21 cellular contexts compared by ENCODE assay signal in the genomic region with DNA sequence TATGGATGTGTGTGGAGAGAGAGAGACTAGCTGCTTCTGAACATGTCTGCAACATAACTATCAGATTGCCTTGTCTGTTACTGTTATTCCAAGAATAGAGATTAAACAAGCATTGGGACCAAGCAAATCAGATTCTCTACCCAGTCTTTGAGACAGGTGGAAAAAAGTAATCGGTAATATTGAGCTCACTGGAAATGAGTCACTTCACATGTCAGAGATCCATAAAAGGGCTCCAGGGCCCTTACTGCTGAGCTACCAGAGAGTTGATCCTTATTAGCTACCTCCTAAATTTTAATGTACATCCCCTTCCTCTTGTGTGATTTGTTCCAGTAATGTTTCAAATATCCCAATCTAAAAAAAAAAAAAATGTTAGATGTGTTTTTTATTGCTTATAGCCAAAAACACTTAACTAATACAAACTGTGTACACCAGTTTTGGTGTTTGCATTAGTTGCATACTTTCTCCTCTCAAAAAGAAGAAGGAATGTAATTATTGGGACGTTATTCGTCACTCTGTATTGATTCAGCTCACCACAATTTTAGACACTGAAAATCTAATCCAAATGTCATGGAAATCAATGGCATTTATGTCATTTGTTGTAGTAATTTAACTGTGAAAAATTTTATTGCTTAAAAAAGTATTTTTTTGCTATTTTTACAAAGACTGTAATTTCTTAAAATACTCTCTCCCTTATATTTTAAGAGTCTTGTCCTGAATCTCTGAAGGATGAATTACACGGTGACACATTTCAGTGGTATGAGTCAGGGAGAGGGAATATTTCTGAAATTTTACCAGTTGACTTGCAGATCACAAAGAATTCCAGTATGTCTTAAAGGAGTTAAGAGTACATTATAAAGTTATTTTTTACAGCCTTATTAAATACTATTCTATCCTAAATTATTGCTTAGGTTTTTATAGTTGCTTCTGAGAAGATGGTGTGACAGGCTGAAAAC.
DNase-seq lines count a peak whose midpoint lies in the region; ATAC-seq and TF ChIP-seq lines count a peak whose summit lies in the region.
"Had no signal": no experiment of that assay in that cellular context is flagged by ENCODE, and none has a peak within 500 bp of the region (broad histone marks: within the 10 kb centered on the region; RNA-seq: fewer than 3 reads in every experiment).

No MANE protein-coding gene starts in this region.

- no peaks in the 10 kb centered on the region for H3K27me3 ChIP-seq in mesenchymal stem cell (ENCODE audit: control insufficient read depth in 1 of 2, insufficient read depth in 1 of 2, low read length in 2 of 2)
- H3K27me3 ChIP-seq in A673 (replicated peaks; ENCODE audit: insufficient read depth, low read depth, low read length, poor library complexity), result no peaks in the 10 kb centered on the region
- H3K27me3 ChIP-seq in BE2C, result no peaks in the 10 kb centered on the region
- no peaks in the 10 kb centered on the region for H3K27me3 ChIP-seq in uterus
- H3K27me3 ChIP-seq: breast epithelium, right atrium auricular region, tibial nerve had no signal

- H3K27ac ChIP-seq in mesenchymal stem cell (ENCODE audit: low read length, poor library complexity, severe bottlenecking), result no peak overlapping the region
- no peak overlapping the region for H3K27ac ChIP-seq in A673 (ENCODE audit: low read depth, low read length, poor library complexity, severe bottlenecking)
- H3K27ac ChIP-seq in uterus, result no peak overlapping the region
- H3K27ac ChIP-seq: breast epithelium, right atrium auricular region, tibial nerve had no signal

- H3K4me1 ChIP-seq in mesenchymal stem cell (ENCODE audit: control insufficient read depth, insufficient read depth, low read depth, low read length) (no peaks in the 10 kb centered on the region), A673 (ENCODE audit: insufficient read depth, low read length, poor library complexity, severe bottlenecking) (no peaks in the 10 kb centered on the region), BE2C (no peaks in the 10 kb centered on the region), uterus (no peaks in the 10 kb centered on the region)
- H3K4me1 ChIP-seq: breast epithelium, right atrium auricular region, tibial nerve had no signal

- no peak overlapping the region for H2BK12ac ChIP-seq in mesenchymal stem cell (ENCODE audit: low read length in 2 of 2)

- 0% methylated on average over 1 of the region's 4 CpGs for WGBS in mesenchymal stem cell

- H3K36me3 ChIP-seq in mesenchymal stem cell (ENCODE audit: control insufficient read depth in 1 of 2, insufficient read depth in 2 of 2, low read depth in 1 of 2, low read length in 2 of 2), result no peaks in the 10 kb centered on the region
- H3K36me3 ChIP-seq in A673 (ENCODE audit: insufficient read depth, low read length, poor library complexity, severe bottlenecking), result no peaks in the 10 kb centered on the region
- no peaks in the 10 kb centered on the region for H3K36me3 ChIP-seq in BE2C
- H3K36me3 ChIP-seq in uterus, result no peaks in the 10 kb centered on the region
- H3K36me3 ChIP-seq: breast epithelium, right atrium auricular region, tibial nerve had no signal

- no peak overlapping the region for H4K91ac ChIP-seq in mesenchymal stem cell (ENCODE audit: low read length)

- TF ChIP-seq POLR2A in uterus (IDR thresholded peaks at IDR 0.05), result no peak

- DNase-seq in AG09309 (ENCODE audit: low read depth), result peak; percentile 33
- DNase-seq in HS-5 (ENCODE audit: low read depth), result peak; percentile 18
- peak; percentile 14 for DNase-seq in amniotic epithelial cell (ENCODE audit: low read depth)
- peak; percentile 34 for DNase-seq in mesenchymal stem cell
- no peak for DNase-seq in A673 (ENCODE audit: low spot score)
- no peak for DNase-seq in BE2C
- DNase-seq in uterus, result no peak
- DNase-seq: activated CD4-positive, CD25-positive, alpha-beta regulatory T cell; activated naive CD4-positive, alpha-beta T cell treated with anti-CD3 and anti-CD28 coated beads, Interleukin-2, amount 50 U/mL, for 16 hours; activated T-cell treated with anti-CD3 and anti-CD28 coated beads, Interleukin-2, amount 50 U/mL, for 48 hours; dermis blood vessel endothelial cell; immature natural killer cell; MV-4-11; NCI-H2029 treated with DMSO at 0.1 percent for 48 hours; NCI-H510A; Right ventricle myocardium superior; stimulated activated naive CD8-positive, alpha-beta T cell treated with anti-CD3 and anti-CD28 coated beads, Interleukin-15, Interleukin-2, amounts not matched to agents 100 U/mL and 50 U/mL, for 24 hours had no signal

- no peak overlapping the region for H4K8ac ChIP-seq in mesenchymal stem cell (ENCODE audit: low read length)

- H3K9me3 ChIP-seq in mesenchymal stem cell (ENCODE audit: control insufficient read depth, low read length) (peaks cover 6% of the 10 kb centered on the region), A673 (ENCODE audit: low read depth, low read length, poor library complexity, severe bottlenecking) (no peaks in the 10 kb centered on the region), BE2C (no peaks in the 10 kb centered on the region), uterus (no peaks in the 10 kb centered on the region)
- H3K9me3 ChIP-seq: breast epithelium, right atrium auricular region, tibial nerve had no signal

- no peak overlapping the region for H2AFZ ChIP-seq in mesenchymal stem cell (ENCODE audit: low read depth, low read length)

- intact Hi-C loops in A673 (cut with micrococcal nuclease; ENCODE audit: unreplicated experiment), result no loop called here
- intact Hi-C loops in uterus (cut with DNase I; ENCODE audit: low total_unique reads), result no loop called here

- no peak overlapping the region for H3K4ac ChIP-seq in mesenchymal stem cell (ENCODE audit: low read depth in 1 of 2, low read length in 2 of 2)

- no peak overlapping the region for H3K14ac ChIP-seq in mesenchymal stem cell (ENCODE audit: low read length in 2 of 2)

- no peak overlapping the region for H2BK5ac ChIP-seq in mesenchymal stem cell (ENCODE audit: low read depth, low read length, poor library complexity, severe bottlenecking)

- POLR2A ChIA-PET in A673 (lab: Charles Lee; ENCODE audit: low non-redundant PET), result no interaction called here

- H3K18ac ChIP-seq in mesenchymal stem cell (ENCODE audit: low read depth in 1 of 2, low read length in 2 of 2), result no peak overlapping the region

- no peak overlapping the region for H3K23ac ChIP-seq in mesenchymal stem cell (ENCODE audit: low read length in 2 of 2)

- CTCF ChIA-PET in A673 (lab: Charles Lee), result no interaction called here

- no peak for TF ChIP-seq CTCF in AG09309 (IDR thresholded peaks at IDR 0.05; ENCODE audit: control insufficient read depth, insufficient read depth, low read depth, low read length, missing control alignments)
- no peak for TF ChIP-seq CTCF in A673 (conservative IDR thresholded peaks at IDR 0.05; ENCODE audit: low read depth, low read length)
- no peak for TF ChIP-seq CTCF in BE2C (IDR thresholded peaks at IDR 0.05; ENCODE audit: low read depth, low read length)
- no peak for TF ChIP-seq CTCF in uterus (IDR thresholded peaks at IDR 0.05)

- no peak overlapping the region for H2BK120ac ChIP-seq in mesenchymal stem cell (ENCODE audit: low read depth, low read length)

- H3K4me2 ChIP-seq in mesenchymal stem cell (ENCODE audit: low read length, poor library complexity, severe bottlenecking), result no peak overlapping the region

- no peak overlapping the region for H2AK5ac ChIP-seq in mesenchymal stem cell (ENCODE audit: low read length, severe bottlenecking)

- no peak overlapping the region for H3K9ac ChIP-seq in mesenchymal stem cell (ENCODE audit: low read length)

- ATAC-seq in GM21360 (IDR thresholded peaks at IDR 0.05; ENCODE audit: unreplicated experiment), result no peak
- ATAC-seq: stimulated activated naive CD8-positive, alpha-beta T cell treated with anti-CD3 and anti-CD28 coated beads, Interleukin-15, Interleukin-2, amounts not matched to agents 100 U/mL and 50 U/mL, for 24 hours had no signal

- no peak overlapping the region for H2BK15ac ChIP-seq in mesenchymal stem cell (ENCODE audit: low read depth, poor library complexity, severe bottlenecking)

- no TSS peak for BruUV-seq in A673 (replicated peaks; lab: Mats Ljungman, UMichigan)

- H3K79me1 ChIP-seq in mesenchymal stem cell (replicated peaks; ENCODE audit: low read length, poor library complexity, severe bottlenecking), result no peaks in the 10 kb centered on the region

- H3K4me3 ChIP-seq in AG09309 (ENCODE audit: control insufficient read depth, low read depth, low read length), result no peak overlapping the region
- H3K4me3 ChIP-seq in mesenchymal stem cell (ENCODE audit: insufficient read depth in 1 of 2, low read depth in 1 of 2, low read length in 2 of 2), result no peak overlapping the region
- H3K4me3 ChIP-seq in A673 (ENCODE audit: low read depth, low read length, poor library complexity, severe bottlenecking), result no peak overlapping the region
- H3K4me3 ChIP-seq in BE2C (ENCODE audit: low read depth, low read length), result no peak overlapping the region
- no peak overlapping the region for H3K4me3 ChIP-seq in uterus
- H3K4me3 ChIP-seq: breast epithelium, right atrium auricular region, tibial nerve had no signal

Comparison
In these comparisons a context has a peak if more than half of its experiments do, and no peak if none do; other contexts are left out.
1. DNase-seq: peak in AG09309 (single experiment), HS-5 (single experiment), amniotic epithelial cell (single experiment) and mesenchymal stem cell (single experiment); none in A673 (single experiment), BE2C (single experiment) and uterus (0 of 2).